In genomic region chr11:39139581-39139980, GRCh38 we compare ENCODE assay signal across 3 cellular contexts.
"Had no signal": no experiment of that assay in that cellular context is flagged by ENCODE, and none has a peak within 500 bp of the region (broad histone marks: within the 10 kb centered on the region; RNA-seq: fewer than 3 reads in every experiment).

No MANE protein-coding gene starts in this region.

- ATAC-seq: GM12878 had no signal

- H3K4me3 ChIP-seq: GM12878 had no signal

- DNase-seq: GDM1, GF-D8 had no signal
